8 cellular contexts compared by ENCODE assay signal in genomic region chr6:170516783-170517616, GRCh38. TPM values are rescaled to one million over a fixed set of nuclear protein-coding genes. Genes with fewer than 3 reads are reported as not detected.
DNase-seq lines count a peak whose midpoint lies in the region; ATAC-seq, FAIRE-seq and TF ChIP-seq lines count a peak whose summit lies in the region.

No MANE protein-coding gene starts in this region.

- H3K9me3 ChIP-seq in endothelial cell of umbilical vein (replicated peaks; ENCODE audit: control insufficient read depth, insufficient read depth, low read length): no peaks in the 10 kb centered on the region
- no peaks in the 10 kb centered on the region for H3K9me3 ChIP-seq in naive thymus-derived CD4-positive, alpha-beta T cell (ENCODE audit: control insufficient read depth in 2 of 3, low read length in 3 of 3)

- peak overlapping the region in 8 of 10 donors; percentile 35 to 78 (median 60) for H3K4me3 Mint-ChIP-seq in naive thymus-derived CD4-positive, alpha-beta T cell

- peak overlapping the region; percentile 54 for H2AFZ ChIP-seq in endothelial cell of umbilical vein (ENCODE audit: low read depth, low read length)

- TF ChIP-seq POLR2A in endothelial cell of umbilical vein (IDR thresholded peaks at IDR 0.05; ENCODE audit: low read depth, low read length): no peak

- H3K4me1 ChIP-seq in endothelial cell of umbilical vein (ENCODE audit: control insufficient read depth, extremely low read depth, insufficient read depth, low read length): no peaks in the 10 kb centered on the region
- H3K4me1 ChIP-seq in naive thymus-derived CD4-positive, alpha-beta T cell (ENCODE audit: control insufficient read depth in 2 of 2, insufficient read depth in 2 of 2, low read length in 2 of 2): peaks cover 0 to 3% of the 10 kb centered on the region in 2 donors

- POLR2A ChIA-PET in endothelial cell of umbilical vein (lab: Charles Lee): interaction anchor here (0.5 kb wide), 1 partner anchor 12 kb away, joined by 4 read pairs; no protein-coding TSS in a partner anchor
- POLR2A ChIA-PET in naive thymus-derived CD4-positive, alpha-beta T cell (lab: Charles Lee): no interaction called here

- dilution Hi-C loops in endothelial cell of umbilical vein (cut with MboI; ENCODE audit: extremely low pct_ligation_motif_present, low sequenced_read_pairs): no loop called here

- no peak overlapping the region for H3K9ac ChIP-seq in endothelial cell of umbilical vein (replicated peaks; ENCODE audit: extremely low read depth, insufficient read depth, low read length)

- FAIRE-seq in endothelial cell of umbilical vein (lab: Jason Lieb, UNC) (peak; percentile 91), urothelium cell line (lab: Jason Lieb, UNC) (no peak)

- H3K4me2 ChIP-seq in endothelial cell of umbilical vein (ENCODE audit: insufficient read depth, low read length): no peak overlapping the region

- H3K27ac Mint-ChIP-seq in naive thymus-derived CD4-positive, alpha-beta T cell: peak overlapping the region in 1 of 9 donors; percentile 13

- no TSS peak for BruUV-seq in endothelial cell of umbilical vein (replicated peaks; lab: Mats Ljungman, UMichigan)

- ATAC-seq in GM19452 (IDR thresholded peaks at IDR 0.05; ENCODE audit: unreplicated experiment): peak; percentile 94
- peak; percentile 99 for ATAC-seq in HG03442 (IDR thresholded peaks at IDR 0.05; ENCODE audit: unreplicated experiment)
- ATAC-seq in naive thymus-derived CD4-positive, alpha-beta T cell: peak; percentile 90

- no peaks in the 10 kb centered on the region for H4K20me1 ChIP-seq in endothelial cell of umbilical vein (replicated peaks; ENCODE audit: control insufficient read depth, extremely low read depth, insufficient read depth, low read length)

- no peaks in the 10 kb centered on the region for H3K36me3 ChIP-seq in endothelial cell of umbilical vein (ENCODE audit: control insufficient read depth in 2 of 2, extremely low read depth in 1 of 2, insufficient read depth in 2 of 2, low read length in 2 of 2)
- H3K36me3 ChIP-seq in naive thymus-derived CD4-positive, alpha-beta T cell (ENCODE audit: control insufficient read depth in 2 of 3, insufficient read depth in 3 of 3, low read length in 3 of 3): no peaks in the 10 kb centered on the region

- TF ChIP-seq CTCF in endothelial cell of umbilical vein (IDR thresholded peaks at IDR 0.05; ENCODE audit: extremely low read depth in 1 of 2, insufficient read depth in 1 of 2, low read depth in 1 of 2, low read length in 2 of 2): peak; percentile 60 to 76

- intact Hi-C loops in endothelial cell of umbilical vein (cut with micrococcal nuclease): loop anchor here (1.0 to 10.0 kb wide), 7 partner anchors 210 to 1622 kb away; partner anchors contain the start of gene FAM120B
- intact Hi-C loops in naive thymus-derived CD4-positive, alpha-beta T cell (cut with micrococcal nuclease): loop anchor here (1.0 to 10.0 kb wide), 7 partner anchors 222 to 1622 kb away; partner anchors contain the start of gene DLL1 (in 1 of the 2)

- DNase-seq in DMS 273 (lab: John Stamatoyannopoulos, UW; ENCODE audit: unreplicated experiment): peak; percentile 85
- peak; percentile 71 for DNase-seq in NCI-H510A treated with DMSO at 0.1 percent for 48 hours (lab: John Stamatoyannopoulos, UW)
- DNase-seq in activated CD4-positive, alpha-beta T cell treated with anti-CD3 and anti-CD28 coated beads, Interleukin-2, amount 50 U/mL, for 1 hour: peak; percentile 18
- DNase-seq in endothelial cell of umbilical vein (ENCODE audit: low read depth, low spot score): peak; percentile 59
- DNase-seq in naive thymus-derived CD4-positive, alpha-beta T cell: peak; percentile 9 to 56 (median 45)
- peak; percentile 55 for DNase-seq in urothelium cell line (ENCODE audit: low spot score)

- H3K4me1 Mint-ChIP-seq in naive thymus-derived CD4-positive, alpha-beta T cell: peaks cover 0 to 2% (median 0%) of the 10 kb centered on the region in 7 donors

- no peaks in the 10 kb centered on the region for H3K9me3 Mint-ChIP-seq in naive thymus-derived CD4-positive, alpha-beta T cell

- no peaks in the 10 kb centered on the region for H3K79me2 ChIP-seq in endothelial cell of umbilical vein (ENCODE audit: control insufficient read depth, insufficient read depth, low read length)

- peaks cover 2 to 7% of the 10 kb centered on the region in 2 experiments for H3K27me3 ChIP-seq in endothelial cell of umbilical vein (ENCODE audit: control insufficient read depth in 2 of 2, insufficient read depth in 2 of 2, low read length in 2 of 2)
- H3K27me3 ChIP-seq in naive thymus-derived CD4-positive, alpha-beta T cell (ENCODE audit: control insufficient read depth in 2 of 2, insufficient read depth in 2 of 2, low read length in 2 of 2): no peaks in the 10 kb centered on the region

- peaks cover 12 to 70% (median 40%) of the 10 kb centered on the region in 5 donors for H3K27me3 Mint-ChIP-seq in naive thymus-derived CD4-positive, alpha-beta T cell

- no peaks in the 10 kb centered on the region for H3K36me3 Mint-ChIP-seq in naive thymus-derived CD4-positive, alpha-beta T cell

- H3K4me3 ChIP-seq in endothelial cell of umbilical vein (replicated peaks in 1 of 3; ENCODE audit: insufficient read depth in 1 of 3, low read depth in 1 of 3, low read length in 3 of 3): no peak overlapping the region
- H3K4me3 ChIP-seq in naive thymus-derived CD4-positive, alpha-beta T cell (ENCODE audit: low read length): peak overlapping the region; percentile 45

- H3K27ac ChIP-seq in endothelial cell of umbilical vein (ENCODE audit: insufficient read depth, low read depth, low read length): no peak overlapping the region
- no peak overlapping the region for H3K27ac ChIP-seq in naive thymus-derived CD4-positive, alpha-beta T cell (ENCODE audit: low read depth, low read length)

- no peaks in the 10 kb centered on the region for H3K9me1 ChIP-seq in endothelial cell of umbilical vein (replicated peaks; ENCODE audit: control insufficient read depth, extremely low read depth, insufficient read depth, low read length)

- CTCF ChIA-PET in endothelial cell of umbilical vein (lab: Charles Lee): interaction anchor here (0.6 to 3.4 kb wide), 50 partner anchors 9 to 1623 kb away, joined by 3 to 120 read pairs (median 4); partner anchors contain the start of genes DLL1, DYNLT2 and ERMARD
- CTCF ChIA-PET in naive thymus-derived CD4-positive, alpha-beta T cell (lab: Charles Lee): interaction anchor here (0.6 to 3.0 kb wide), 13 partner anchors 9 to 747 kb away, joined by 3 to 18 read pairs (median 3); partner anchors contain the start of gene DLL1

TF ChIP-seq in endothelial cell of umbilical vein, 7 proteins besides CTCF, POLR2A, EP300 and RAD21:
- no peak for TF ChIP-seq POLR2AphosphoS5 (IDR thresholded peaks at IDR 0.05; ENCODE audit: insufficient read depth, low read depth, low read length)
- TF ChIP-seq EZH2 (IDR thresholded peaks at IDR 0.05; ENCODE audit: borderline replicate concordance, low read depth, low read length, severe bottlenecking): peak; percentile 1
- no peak for TF ChIP-seq MYC (IDR thresholded peaks at IDR 0.05; ENCODE audit: low read depth, low read length)
- no peak for TF ChIP-seq GATA2 (IDR thresholded peaks at IDR 0.05; ENCODE audit: insufficient read depth, insufficient read length, low read depth, low read length)
- TF ChIP-seq FOS (IDR thresholded peaks at IDR 0.05; ENCODE audit: borderline replicate concordance, insufficient read depth, low read length): no peak

RNA-seq across cellular contexts. Expression of gene PSMB1, which starts 36.1 kb away (rescaled TPM):
- 182 and 198 TPM in 2 replicates for total RNA-seq in endothelial cell of umbilical vein
- polyA plus RNA-seq in endothelial cell of umbilical vein: 471 and 560 TPM in 2 replicates
- polyA plus RNA-seq in endothelial cell of umbilical vein (2011; cell fraction: cytosol; rRNA removed): 524 and 562 TPM in 2 replicates
- polyA plus RNA-seq in endothelial cell of umbilical vein (2011; cell fraction: nucleus; rRNA removed): 249 and 250 TPM in 2 replicates
- 252 and 349 TPM in 2 replicates for polyA plus RNA-seq in endothelial cell of umbilical vein (2012)
- polyA minus RNA-seq in endothelial cell of umbilical vein: 228 and 247 TPM in 2 replicates
- polyA minus RNA-seq in endothelial cell of umbilical vein (2011; cell fraction: cytosol; rRNA and poly(A)+ RNA removed): 86.5 TPM
- 41.6 and 56.5 TPM in 2 replicates for polyA minus RNA-seq in endothelial cell of umbilical vein (2011; cell fraction: nucleus; rRNA and poly(A)+ RNA removed)
- total RNA-seq in naive thymus-derived CD4-positive, alpha-beta T cell: 100 to 1,000 TPM in 1 of 5 experiments, 10 to 100 TPM in 4; 71.1 to 183 (median 83.0) TPM
- 100 to 1,000 TPM; 436 to 529 TPM for polyA plus RNA-seq in naive thymus-derived CD4-positive, alpha-beta T cell

RNA-seq across cellular contexts. Expression of gene TBP, which starts 37.2 kb away (rescaled TPM):
- 15.3 and 17.7 TPM in 2 replicates for total RNA-seq in endothelial cell of umbilical vein
- polyA plus RNA-seq in endothelial cell of umbilical vein: 17.5 and 24.8 TPM in 2 replicates
- polyA plus RNA-seq in endothelial cell of umbilical vein (2011; cell fraction: cytosol; rRNA removed): 13.2 and 13.5 TPM in 2 replicates
- polyA plus RNA-seq in endothelial cell of umbilical vein (2011; cell fraction: nucleus; rRNA removed): 26.4 and 31.8 TPM in 2 replicates
- polyA plus RNA-seq in endothelial cell of umbilical vein (2012): 10.7 and 12.2 TPM in 2 replicates
- polyA minus RNA-seq in endothelial cell of umbilical vein: 16.6 and 23.1 TPM in 2 replicates
- 7.7 TPM for polyA minus RNA-seq in endothelial cell of umbilical vein (2011; cell fraction: cytosol; rRNA and poly(A)+ RNA removed)
- polyA minus RNA-seq in endothelial cell of umbilical vein (2011; cell fraction: nucleus; rRNA and poly(A)+ RNA removed): 15.0 and 15.5 TPM in 2 replicates
- 10 to 100 TPM; 13.8 to 28.3 (median 23.9) TPM for total RNA-seq in naive thymus-derived CD4-positive, alpha-beta T cell
- 10 to 100 TPM; 23.1 to 28.8 TPM for polyA plus RNA-seq in naive thymus-derived CD4-positive, alpha-beta T cell

Comparison
In these comparisons a context has a peak if more than half of its experiments do, and no peak if none do; other contexts are left out.
1. DNase-seq: peak in every context shown above with its lines; median percentile 85 in DMS 273; 71 in NCI-H510A treated with DMSO at 0.1 percent for 48 hours; 59 in endothelial cell of umbilical vein; 55 in urothelium cell line; 45 in naive thymus-derived CD4-positive, alpha-beta T cell; 18 in activated CD4-positive, alpha-beta T cell treated with anti-CD3 and anti-CD28 coated beads, Interleukin-2, amount 50 U/mL, for 1 hour.